Comparison of ENCODE assay signal across 2 cellular contexts in genomic region chr6:128521302-128521632, GRCh38.
TF ChIP-seq lines count a peak whose summit lies in the region.

No MANE protein-coding gene starts in this region.

TF ChIP-seq in SK-N-SH, 30 proteins besides CTCF, POLR2A, EP300 and RAD21 (continued from another document):
- 0 out of 2 replicates have a peak, but pooled peaks have one; percentile 23 for TF ChIP-seq PBX3 (IDR thresholded peaks at IDR 0.05)

TF ChIP-seq in SK-N-SH treated with all-trans-retinoic acid at 6 μM for 48 hours, 23 proteins besides CTCF, POLR2A, EP300 and RAD21 (continued from another document):
- TF ChIP-seq CSRNP3 (CRISPR knock-in tag; IDR thresholded peaks at IDR 0.05) (no peak), GLIS3 (CRISPR knock-in tag; IDR thresholded peaks at IDR 0.05) (no peak), SNAI2 (CRISPR knock-in tag; IDR thresholded peaks at IDR 0.05) (no peak), TOX (CRISPR knock-in tag; IDR thresholded peaks at IDR 0.05; ENCODE audit: borderline replicate concordance) (no peak), ZNF565 (CRISPR knock-in tag; conservative IDR thresholded peaks at IDR 0.05; ENCODE audit: low read depth) (no peak), CSDC2 (CRISPR knock-in tag; IDR thresholded peaks at IDR 0.05) (no peak), RARB (CRISPR knock-in tag; IDR thresholded peaks at IDR 0.05) (no peak), ZNF8 (CRISPR knock-in tag; IDR thresholded peaks at IDR 0.05) (no peak), OSR1 (CRISPR knock-in tag; IDR thresholded peaks at IDR 0.05) (no peak), ZFP30 (CRISPR knock-in tag; IDR thresholded peaks at IDR 0.05) (no peak)
- TF ChIP-seq, protein P1, sequence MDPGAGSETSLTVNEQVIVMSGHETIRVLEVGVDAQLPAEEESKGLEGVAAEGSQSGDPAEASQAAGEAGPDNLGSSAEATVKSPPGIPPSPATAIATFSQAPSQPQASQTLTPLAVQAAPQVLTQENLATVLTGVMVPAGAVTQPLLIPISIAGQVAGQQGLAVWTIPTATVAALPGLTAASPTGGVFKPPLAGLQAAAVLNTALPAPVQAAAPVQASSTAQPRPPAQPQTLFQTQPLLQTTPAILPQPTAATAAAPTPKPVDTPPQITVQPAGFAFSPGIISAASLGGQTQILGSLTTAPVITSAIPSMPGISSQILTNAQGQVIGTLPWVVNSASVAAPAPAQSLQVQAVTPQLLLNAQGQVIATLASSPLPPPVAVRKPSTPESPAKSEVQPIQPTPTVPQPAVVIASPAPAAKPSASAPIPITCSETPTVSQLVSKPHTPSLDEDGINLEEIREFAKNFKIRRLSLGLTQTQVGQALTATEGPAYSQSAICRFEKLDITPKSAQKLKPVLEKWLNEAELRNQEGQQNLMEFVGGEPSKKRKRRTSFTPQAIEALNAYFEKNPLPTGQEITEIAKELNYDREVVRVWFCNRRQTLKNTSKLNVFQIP (CRISPR knock-in tag; IDR thresholded peaks at IDR 0.05; ENCODE audit: borderline replicate concordance, low read depth) = no peak
TF ChIP-seq in SK-N-SH treated with all-trans-retinoic acid at 6 μM for 48 hours: peak in this region for 0.
